16 cellular contexts compared by ENCODE assay signal in genomic region chr10:5510281-5511072, GRCh38. TPM values are rescaled to one million over a fixed set of nuclear protein-coding genes. Genes with fewer than 3 reads are reported as not detected.
"Had no signal": no experiment of that assay in that cellular context is flagged by ENCODE, and none has a peak within 500 bp of the region (broad histone marks: within the 10 kb centered on the region; RNA-seq: fewer than 3 reads in every experiment).

No MANE protein-coding gene starts in this region.

- H3K27ac ChIP-seq: ascending aorta, cardiac muscle cell, colonic mucosa, epithelial cell of prostate, left lung had no signal

- H3K4me3 ChIP-seq: ascending aorta, cardiac muscle cell, colonic mucosa, left lung had no signal

- ATAC-seq: activated CD4-positive, alpha-beta T cell treated with anti-CD3 and anti-CD28 coated beads for 36 hours; activated CD8-positive, alpha-beta T cell treated with anti-CD3 and anti-CD28 coated beads for 36 hours; left lung; stimulated activated naive CD8-positive, alpha-beta T cell treated with anti-CD3 and anti-CD28 coated beads, Interleukin-15, amount 100 ng/mL, for 72 hours had no signal

- H3K4me1 Mint-ChIP-seq: memory B cell had no signal

- H3K27ac Mint-ChIP-seq: activated CD4-positive, alpha-beta T cell treated with anti-CD3 and anti-CD28 coated beads for 36 hours; activated CD8-positive, alpha-beta T cell treated with anti-CD3 and anti-CD28 coated beads for 36 hours; memory B cell; stimulated activated naive CD8-positive, alpha-beta T cell treated with anti-CD3 and anti-CD28 coated beads, Interleukin-15, amount 100 ng/mL, for 72 hours had no signal

- H3K4me1 ChIP-seq: ascending aorta, colonic mucosa, left lung had no signal

- H3K27me3 ChIP-seq: ascending aorta, cardiac muscle cell, colonic mucosa, left lung had no signal

- DNase-seq: activated CD4-positive, alpha-beta T cell treated with anti-CD3 and anti-CD28 coated beads for 36 hours; activated CD8-positive, alpha-beta memory T cell treated with anti-CD3 and anti-CD28 coated beads, Interleukin-2, amount 50 U/mL, for 4 hours; activated CD8-positive, alpha-beta T cell treated with anti-CD3 and anti-CD28 coated beads for 36 hours; activated naive CD4-positive, alpha-beta T cell; colonic mucosa; effector CD8-positive, alpha-beta T cell; stimulated activated CD4-positive, alpha-beta T cell treated with anti-CD3 and anti-CD28 coated beads, Interleukin-4, amount 100 ng/mL, for 4 hours; stimulated activated naive CD8-positive, alpha-beta T cell treated with anti-CD3 and anti-CD28 coated beads, Interleukin-15, amount 100 ng/mL, for 72 hours had no signal

- H3K4me3 Mint-ChIP-seq: activated CD4-positive, alpha-beta T cell treated with anti-CD3 and anti-CD28 coated beads for 36 hours; activated CD8-positive, alpha-beta T cell treated with anti-CD3 and anti-CD28 coated beads for 36 hours; memory B cell; neural crest cell; stimulated activated naive CD8-positive, alpha-beta T cell treated with anti-CD3 and anti-CD28 coated beads, Interleukin-15, amount 100 ng/mL, for 72 hours had no signal

- H3K36me3 Mint-ChIP-seq: memory B cell had no signal

- H3K9me3 Mint-ChIP-seq: activated CD8-positive, alpha-beta T cell treated with anti-CD3 and anti-CD28 coated beads for 36 hours; memory B cell; neural crest cell; stimulated activated naive CD8-positive, alpha-beta T cell treated with anti-CD3 and anti-CD28 coated beads, Interleukin-15, amount 100 ng/mL, for 72 hours had no signal

- H3K9me3 ChIP-seq: ascending aorta, colonic mucosa, left lung had no signal

- H3K36me3 ChIP-seq: ascending aorta, cardiac muscle cell, colonic mucosa, left lung had no signal

RNA-seq across cellular contexts. Expression of gene CALML5, which starts 11.1 kb away (rescaled TPM):
- total RNA-seq: activated CD4-positive, alpha-beta T cell treated with anti-CD3 and anti-CD28 coated beads for 36 hours; activated CD8-positive, alpha-beta T cell treated with anti-CD3 and anti-CD28 coated beads for 36 hours; ascending aorta; cardiac muscle cell; colonic mucosa; left lung; neural crest cell; osteocyte; skeletal muscle tissue had no signal

RNA-seq across cellular contexts. Expression of gene CALML3, which starts 14.3 kb away (rescaled TPM):
- total RNA-seq: activated CD4-positive, alpha-beta T cell treated with anti-CD3 and anti-CD28 coated beads for 36 hours; activated CD8-positive, alpha-beta T cell treated with anti-CD3 and anti-CD28 coated beads for 36 hours; ascending aorta; cardiac muscle cell; left lung; neural crest cell; osteocyte; skeletal muscle tissue had no signal
